9 cellular contexts compared by ENCODE assay signal in the genomic region with DNA sequence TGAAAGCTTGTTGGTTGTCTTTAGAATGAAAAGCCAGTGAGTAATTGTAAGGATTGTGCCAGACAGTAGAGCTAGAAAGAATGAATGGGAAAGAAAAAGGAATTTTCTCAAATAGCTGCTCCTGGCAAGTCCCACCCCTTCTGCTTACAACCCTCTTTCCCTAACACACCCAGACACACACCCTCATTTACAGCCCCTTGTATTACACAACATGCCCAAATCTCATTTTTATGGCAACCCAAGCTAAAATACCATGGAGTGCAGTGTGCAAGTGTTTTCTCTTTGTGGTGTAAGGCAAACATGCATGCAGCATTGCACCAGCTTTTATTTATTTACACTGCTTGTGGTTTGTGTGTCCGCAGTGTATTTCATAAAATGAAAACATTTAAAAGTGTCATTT. TPM values are rescaled to one million over a fixed set of nuclear protein-coding genes. Genes with fewer than 3 reads are reported as not detected.
DNase-seq lines count a peak whose midpoint lies in the region; ATAC-seq, FAIRE-seq and TF ChIP-seq lines count a peak whose summit lies in the region.
"Had no signal": no experiment of that assay in that cellular context is flagged by ENCODE, and none has a peak within 500 bp of the region (broad histone marks: within the 10 kb centered on the region; RNA-seq: fewer than 3 reads in every experiment).

No MANE protein-coding gene starts in this region.

- ATAC-seq in CD4-positive, CD25-positive, alpha-beta regulatory T cell (ENCODE audit: low read depth in 2 of 2): no peak
- ATAC-seq in GM19328 (IDR thresholded peaks at IDR 0.05; ENCODE audit: unreplicated experiment): no peak

- H3K36me3 Mint-ChIP-seq in CD4-positive, CD25-positive, alpha-beta regulatory T cell: no peaks in the 10 kb centered on the region
- H3K36me3 Mint-ChIP-seq in nephron progenitor cell (ENCODE audit: low read depth): no peaks in the 10 kb centered on the region

- peaks cover 35% of the 10 kb centered on the region for H3K27me3 ChIP-seq in CD4-positive, CD25-positive, alpha-beta regulatory T cell (ENCODE audit: control insufficient read depth, insufficient read depth, low read length)
- H3K27me3 ChIP-seq in HUES64 (ENCODE audit: insufficient read depth, low read length): peaks cover 14% of the 10 kb centered on the region; the same call in 1 of the 2 replicates

- H3K9me3 Mint-ChIP-seq in CD4-positive, CD25-positive, alpha-beta regulatory T cell: peaks cover 0 to 4% (median 0%) of the 10 kb centered on the region in 7 donors
- peaks cover 6% of the 10 kb centered on the region for H3K9me3 Mint-ChIP-seq in nephron progenitor cell

- H3K4me1 Mint-ChIP-seq in CD4-positive, CD25-positive, alpha-beta regulatory T cell: peaks cover 5 to 14% (median 10%) of the 10 kb centered on the region in 4 donors
- peaks cover 28% of the 10 kb centered on the region for H3K4me1 Mint-ChIP-seq in nephron progenitor cell

- peaks cover 15% of the 10 kb centered on the region for H3K4me1 ChIP-seq in CD4-positive, CD25-positive, alpha-beta regulatory T cell (ENCODE audit: control insufficient read depth, insufficient read depth, low read length, poor library complexity, severe bottlenecking)
- H3K4me1 ChIP-seq in HUES64 (ENCODE audit: insufficient read depth, low read length): peaks cover 38% of the 10 kb centered on the region

- TF ChIP-seq CTCF in nephron progenitor cell (IDR thresholded peaks at IDR 0.05): no peak

- no peak for FAIRE-seq in GM19239 (lab: Jason Lieb, UNC)

- no peak overlapping the region for H3K27ac Mint-ChIP-seq in CD4-positive, CD25-positive, alpha-beta regulatory T cell
- no peak overlapping the region for H3K27ac Mint-ChIP-seq in nephron progenitor cell

- H3K36me3 ChIP-seq in CD4-positive, CD25-positive, alpha-beta regulatory T cell (ENCODE audit: control insufficient read depth, insufficient read depth, low read length): no peaks in the 10 kb centered on the region
- no peaks in the 10 kb centered on the region for H3K36me3 ChIP-seq in HUES64 (ENCODE audit: insufficient read depth, low read length)

- H3K27ac ChIP-seq in CD4-positive, CD25-positive, alpha-beta regulatory T cell (ENCODE audit: insufficient read depth, low read length, poor library complexity, severe bottlenecking): no peak overlapping the region
- no peak overlapping the region for H3K27ac ChIP-seq in HUES64 (ENCODE audit: low read depth, low read length)

- no peak for DNase-seq in CD4-positive, CD25-positive, alpha-beta regulatory T cell
- DNase-seq in cerebellar cortex (ENCODE audit: low spot score) (peak; percentile 17), nephron progenitor cell (no peak), GM19239 (ENCODE audit: insufficient read length, low spot score) (no peak), ecto neural progenitor cell (ENCODE audit: low spot score) (no peak)
- DNase-seq in stimulated activated CD4-positive, alpha-beta T cell treated with anti-CD3 and anti-CD28 coated beads, Interleukin-2, amount 100 ng/mL, for 48 hours: no peak
- DNase-seq: activated CD4-positive, alpha-beta T cell treated with anti-CD3 and anti-CD28 coated beads for 4 hours had no signal

- peak overlapping the region; percentile 16 to 92 (median 80) for H3K4me3 Mint-ChIP-seq in CD4-positive, CD25-positive, alpha-beta regulatory T cell
- peak overlapping the region; percentile 90 for H3K4me3 Mint-ChIP-seq in nephron progenitor cell

- WGBS in HUES64: 100% methylated on average over 1 of the region's 1 CpG

- H3K9ac ChIP-seq in HUES64 (ENCODE audit: low read depth, low read length): no peak overlapping the region

- H3K4me3 ChIP-seq in CD4-positive, CD25-positive, alpha-beta regulatory T cell (ENCODE audit: low read depth, low read length): no peak overlapping the region
- peak overlapping the region; percentile 73 for H3K4me3 ChIP-seq in HUES64 (ENCODE audit: low read length)

- no peaks in the 10 kb centered on the region for H3K9me3 ChIP-seq in CD4-positive, CD25-positive, alpha-beta regulatory T cell (ENCODE audit: control insufficient read depth in 2 of 2, low read length in 2 of 2)
- no peaks in the 10 kb centered on the region for H3K9me3 ChIP-seq in HUES64 (ENCODE audit: insufficient read depth, low read depth, low read length)

- peaks cover 69% of the 10 kb centered on the region for H3K27me3 Mint-ChIP-seq in CD4-positive, CD25-positive, alpha-beta regulatory T cell
- H3K27me3 Mint-ChIP-seq in nephron progenitor cell (ENCODE audit: low read depth, poor library complexity): peaks cover 28% of the 10 kb centered on the region

RNA-seq across cellular contexts. Expression of gene PRKAR2B, which starts 1.5 kb away (rescaled TPM):
- 8.0 TPM for total RNA-seq in CD4-positive, CD25-positive, alpha-beta regulatory T cell
- under 1 TPM; 0.05 to 0.15 (median 0.08) TPM for polyA plus RNA-seq in CD4-positive, CD25-positive, alpha-beta regulatory T cell
- polyA plus RNA-seq in HUES64 (2013, experiment 1 of 2): 17.1 TPM
- 16.7 TPM for polyA plus RNA-seq in HUES64 (2013, experiment 2 of 2)
